ENCODE assay signal across 34 cellular contexts in genomic region chr12:75374971-75375370, GRCh38. TPM values are rescaled to one million over a fixed set of nuclear protein-coding genes. Genes with fewer than 3 reads are reported as not detected.
"Had no signal": no experiment of that assay in that cellular context is flagged by ENCODE, and none has a peak within 500 bp of the region (broad histone marks: within the 10 kb centered on the region; RNA-seq: fewer than 3 reads in every experiment).

No MANE protein-coding gene starts in this region.

- H3K9me3 Mint-ChIP-seq: memory B cell; natural killer cell treated with Interleukin-12 subunit alpha and Interleukin-12 subunit beta and Interleukin-15 and Interleukin-18, amount 100 ng/mL, for 72 hours; stimulated activated effector memory CD8-positive, alpha-beta T cell treated with anti-CD3 and anti-CD28 coated beads, Interleukin-12 subunit alpha, Interleukin-12 subunit beta, amount 100 ng/mL, for 72 hours; stimulated activated naive CD8-positive, alpha-beta T cell treated with anti-CD3 and anti-CD28 coated beads, Interleukin-15, amount 100 ng/mL, for 72 hours; type B pancreatic cell had no signal

- H3K27ac ChIP-seq: left lung, lower lobe of right lung, ovary, spleen, tibial nerve, uterus had no signal

- H3K36me3 ChIP-seq: left lung, lower lobe of right lung, ovary, tibial nerve had no signal

- H3K4me3 ChIP-seq: left lung, lower lobe of right lung, mucosa of descending colon, ovary, spleen, tibial nerve, uterus had no signal

- H3K4me1 ChIP-seq: left lung, lower lobe of right lung, spleen, uterus had no signal

- DNase-seq: hypothalamus; immature natural killer cell; kidney; left colon; left lung; lower lobe of right lung; midbrain; mucosa of descending colon; naive thymus-derived CD4-positive, alpha-beta T cell; ovary; right cardiac atrium; small intestine; spleen; stimulated activated CD4-positive, alpha-beta T cell treated with anti-CD3 and anti-CD28 coated beads, Interleukin-4, amount 100 ng/mL, for 24 hours; stimulated activated naive CD4-positive, alpha-beta T cell treated with Interleukin-2 at 50 U/mL for 16 hours; stimulated activated naive CD8-positive, alpha-beta T cell treated with anti-CD3 and anti-CD28 coated beads, Interleukin-15, amount 100 ng/mL, for 72 hours; substantia nigra; uterus had no signal

- H3K27me3 ChIP-seq: left lung, ovary, spleen, tibial nerve, uterus had no signal

- H3K36me3 Mint-ChIP-seq: natural killer cell treated with Interleukin-12 subunit alpha and Interleukin-12 subunit beta and Interleukin-15 and Interleukin-18, amount 100 ng/mL, for 72 hours; stimulated activated effector memory CD8-positive, alpha-beta T cell treated with anti-CD3 and anti-CD28 coated beads, Interleukin-12 subunit alpha, Interleukin-12 subunit beta, amount 100 ng/mL, for 72 hours had no signal

- H3K27ac Mint-ChIP-seq: immature natural killer cell; memory B cell; naive thymus-derived CD4-positive, alpha-beta T cell; natural killer cell treated with Interleukin-12 subunit alpha and Interleukin-12 subunit beta and Interleukin-15 and Interleukin-18, amount 100 ng/mL, for 72 hours; progenitor cell of endocrine pancreas; stimulated activated effector memory CD8-positive, alpha-beta T cell treated with anti-CD3 and anti-CD28 coated beads, Interleukin-12 subunit alpha, Interleukin-12 subunit beta, amount 100 ng/mL, for 72 hours; stimulated activated naive CD8-positive, alpha-beta T cell treated with anti-CD3 and anti-CD28 coated beads, Interleukin-15, amount 100 ng/mL, for 72 hours; type B pancreatic cell had no signal

- H3K4me3 Mint-ChIP-seq: immature natural killer cell; memory B cell; naive thymus-derived CD4-positive, alpha-beta T cell; natural killer cell treated with Interleukin-12 subunit alpha and Interleukin-12 subunit beta and Interleukin-15 and Interleukin-18, amount 100 ng/mL, for 72 hours; stimulated activated effector memory CD8-positive, alpha-beta T cell treated with anti-CD3 and anti-CD28 coated beads, Interleukin-12 subunit alpha, Interleukin-12 subunit beta, amount 100 ng/mL, for 72 hours; stimulated activated naive CD8-positive, alpha-beta T cell treated with anti-CD3 and anti-CD28 coated beads, Interleukin-15, amount 100 ng/mL, for 72 hours; type B pancreatic cell had no signal

- H3K4me1 Mint-ChIP-seq: immature natural killer cell; memory B cell; naive thymus-derived CD4-positive, alpha-beta T cell; stimulated activated effector memory CD8-positive, alpha-beta T cell treated with anti-CD3 and anti-CD28 coated beads, Interleukin-12 subunit alpha, Interleukin-12 subunit beta, amount 100 ng/mL, for 72 hours; stimulated activated naive CD8-positive, alpha-beta T cell treated with anti-CD3 and anti-CD28 coated beads, Interleukin-15, amount 100 ng/mL, for 72 hours had no signal

- H3K27me3 Mint-ChIP-seq: memory B cell; naive thymus-derived CD4-positive, alpha-beta T cell; natural killer cell treated with Interleukin-12 subunit alpha and Interleukin-12 subunit beta and Interleukin-15 and Interleukin-18, amount 100 ng/mL, for 72 hours; progenitor cell of endocrine pancreas; stimulated activated naive CD8-positive, alpha-beta T cell treated with anti-CD3 and anti-CD28 coated beads, Interleukin-15, amount 100 ng/mL, for 72 hours; type B pancreatic cell had no signal

- H3K9me3 ChIP-seq: left lung, lower lobe of right lung, mucosa of descending colon, ovary, spleen, tibial nerve, uterus had no signal

- FAIRE-seq: islet of Langerhans, kidney, small intestine had no signal

- ATAC-seq: left colon; left lung; lower lobe of right lung; mucosa of descending colon; naive thymus-derived CD4-positive, alpha-beta T cell; natural killer cell treated with Interleukin-12 subunit alpha and Interleukin-12 subunit beta and Interleukin-15 and Interleukin-18, amount 100 ng/mL, for 72 hours; right cardiac atrium; sciatic nerve; stimulated activated effector memory CD8-positive, alpha-beta T cell treated with anti-CD3 and anti-CD28 coated beads, Interleukin-12 subunit alpha, Interleukin-12 subunit beta, amount 100 ng/mL, for 72 hours; stimulated activated naive CD8-positive, alpha-beta T cell treated with anti-CD3 and anti-CD28 coated beads, Interleukin-15, amount 100 ng/mL, for 72 hours had no signal

RNA-seq across cellular contexts. Expression of gene GLIPR1L2, which starts 15.9 kb away (rescaled TPM):
- total RNA-seq: left colon had no signal

RNA-seq across cellular contexts. Expression of gene GLIPR1L1, which starts 40.5 kb away (rescaled TPM):
- total RNA-seq: kidney; left colon; left lung; liver; lower lobe of right lung; mesenteric fat pad; mucosa of descending colon; myocyte; naive thymus-derived CD4-positive, alpha-beta T cell; natural killer cell treated with Interleukin-12 subunit alpha and Interleukin-12 subunit beta and Interleukin-15 and Interleukin-18, amount 100 ng/mL, for 72 hours; omental fat pad; ovary; progenitor cell of endocrine pancreas; pulmonary artery endothelial cell; renal cortical epithelial cell; right cardiac atrium; sciatic nerve; spleen; temporal lobe; tibial nerve; ureter; uterus had no signal
